Comparison of ENCODE assay signal across 11 cellular contexts in genomic region chr7:73742338-73742752, GRCh38. TPM values are rescaled to one million over a fixed set of nuclear protein-coding genes. Genes with fewer than 3 reads are reported as not detected.
DNase-seq lines count a peak whose midpoint lies in the region; ATAC-seq and TF ChIP-seq lines count a peak whose summit lies in the region.
"Had no signal": no experiment of that assay in that cellular context is flagged by ENCODE, and none has a peak within 500 bp of the region (broad histone marks: within the 10 kb centered on the region; RNA-seq: fewer than 3 reads in every experiment).

No MANE protein-coding gene starts in this region.

- intact Hi-C loops in activated CD4-positive, alpha-beta T cell treated with anti-CD3 and anti-CD28 coated beads for 36 hours (cut with DNase I, micrococcal nuclease) = no loop called here
- intact Hi-C loops in CD14-positive monocyte (cut with micrococcal nuclease) = no loop called here

- CTCF ChIA-PET in HEK293 (lab: Yijun Ruan, JAX) = interaction anchor here (0.6 to 1.1 kb wide), 5 partner anchors 9 to 337 kb away, joined by 3 to 5 read pairs (median 4); no protein-coding TSS in a partner anchor
- CTCF ChIA-PET in activated CD4-positive, alpha-beta T cell treated with anti-CD3 and anti-CD28 coated beads for 36 hours (lab: Charles Lee) = interaction anchor here (1.0 kb wide), 1 partner anchor 77 kb away, joined by 3 read pairs; no protein-coding TSS in a partner anchor

- H3K4me3 Mint-ChIP-seq in progenitor cell of endocrine pancreas (ENCODE audit: low read depth) (peak overlapping the region; percentile 68), CD14-positive monocyte (peak overlapping the region in 1 of 2 donors; percentile 26)
- no peak overlapping the region for H3K4me3 Mint-ChIP-seq in activated CD4-positive, alpha-beta T cell treated with anti-CD3 and anti-CD28 coated beads for 36 hours
- H3K4me3 Mint-ChIP-seq: natural killer cell treated with Interleukin-12 subunit alpha and Interleukin-12 subunit beta and Interleukin-15 and Interleukin-18, amount 100 ng/mL, for 72 hours had no signal

- TF ChIP-seq CTCF in HEK293 (tag by site-specific recombination; IDR thresholded peaks at IDR 0.05) (no peak), progenitor cell of endocrine pancreas (IDR thresholded peaks at IDR 0.05; ENCODE audit: unreplicated experiment) (peak; percentile 34), CD14-positive monocyte (IDR thresholded peaks at IDR 0.05) (no peak)

- no peak overlapping the region; the same call in 1 of the 2 replicates for H3K27ac ChIP-seq in HEK293 (ENCODE audit: extremely low read depth, low read depth, low read length)

- H3K36me3 Mint-ChIP-seq in progenitor cell of endocrine pancreas (ENCODE audit: insufficient read depth) = no peaks in the 10 kb centered on the region
- no peaks in the 10 kb centered on the region for H3K36me3 Mint-ChIP-seq in activated CD4-positive, alpha-beta T cell treated with anti-CD3 and anti-CD28 coated beads for 36 hours (ENCODE audit: low read depth)
- peaks cover 1 to 3% of the 10 kb centered on the region in 2 donors for H3K36me3 Mint-ChIP-seq in CD14-positive monocyte
- H3K36me3 Mint-ChIP-seq: natural killer cell treated with Interleukin-12 subunit alpha and Interleukin-12 subunit beta and Interleukin-15 and Interleukin-18, amount 100 ng/mL, for 72 hours had no signal

- no peaks in the 10 kb centered on the region for H3K9me3 Mint-ChIP-seq in progenitor cell of endocrine pancreas (ENCODE audit: low read depth)
- no peaks in the 10 kb centered on the region for H3K9me3 Mint-ChIP-seq in activated CD4-positive, alpha-beta T cell treated with anti-CD3 and anti-CD28 coated beads for 36 hours (ENCODE audit: low read depth)
- peaks cover 0 to 2% (median 0%) of the 10 kb centered on the region in 7 donors for H3K9me3 Mint-ChIP-seq in CD14-positive monocyte
- H3K9me3 Mint-ChIP-seq: natural killer cell treated with Interleukin-12 subunit alpha and Interleukin-12 subunit beta and Interleukin-15 and Interleukin-18, amount 100 ng/mL, for 72 hours had no signal

- H3K4me1 ChIP-seq in HEK293 (ENCODE audit: control insufficient read depth, insufficient read depth, low read length) (peaks cover 8% of the 10 kb centered on the region), NT2/D1 (ENCODE audit: insufficient read depth, insufficient read length) (peaks cover 7% of the 10 kb centered on the region)

- POLR2A ChIA-PET in HEK293 (lab: Yijun Ruan, JAX) = interaction anchor here (0.6 to 1.3 kb wide), 2 partner anchors 17 to 28 kb away, joined by 3 to 5 read pairs; partner anchors contain the start of gene CLDN3
- POLR2A ChIA-PET in activated CD4-positive, alpha-beta T cell treated with anti-CD3 and anti-CD28 coated beads for 36 hours (lab: Charles Lee) = no interaction called here

- H3K36me3 ChIP-seq in HEK293 (ENCODE audit: control insufficient read depth in 2 of 2, insufficient read depth in 1 of 2, low read length in 2 of 2) (peaks cover 0 to 5% of the 10 kb centered on the region in 2 experiments; a peak in 2 of 3 replicates), NT2/D1 (ENCODE audit: insufficient read depth, insufficient read length, low read length) (peaks cover 4% of the 10 kb centered on the region)

- DNase-seq in NT2/D1 (ENCODE audit: low read depth, low spot score) (no peak), progenitor cell of endocrine pancreas (ENCODE audit: low spot score, unreplicated experiment) (peak; percentile 65), occipital lobe (lab: John Stamatoyannopoulos, UW) (no peak), CD14-positive monocyte (ENCODE audit: low spot score) (no peak), C1 segment of cervical spinal cord (lab: John Stamatoyannopoulos, UW) (no peak)
- DNase-seq in activated CD4-positive, alpha-beta T cell treated with anti-CD3 and anti-CD28 coated beads for 36 hours = no peak
- DNase-seq: activated T-cell treated with anti-CD3 and anti-CD28 coated beads, Interleukin-2, amount 50 U/mL, for 48 hours; central memory CD4-positive, alpha-beta T cell had no signal

- peak overlapping the region; percentile 72 for H3K9ac ChIP-seq in NT2/D1 (ENCODE audit: insufficient read length, low read depth)

- H3K27ac Mint-ChIP-seq in progenitor cell of endocrine pancreas (peak overlapping the region; percentile 100), CD14-positive monocyte (no peak overlapping the region)
- H3K27ac Mint-ChIP-seq in activated CD4-positive, alpha-beta T cell treated with anti-CD3 and anti-CD28 coated beads for 36 hours = no peak overlapping the region
- H3K27ac Mint-ChIP-seq: natural killer cell treated with Interleukin-12 subunit alpha and Interleukin-12 subunit beta and Interleukin-15 and Interleukin-18, amount 100 ng/mL, for 72 hours had no signal

- H3K4me3 ChIP-seq in HEK293 (ENCODE audit: low read depth, low read length) (no peak overlapping the region), NT2/D1 (ENCODE audit: insufficient read length, low read depth) (no peak overlapping the region), iPS-18c (ENCODE audit: insufficient read depth, low read depth, low read length) (peak overlapping the region; percentile 44)

- no peaks in the 10 kb centered on the region for H3K9me3 ChIP-seq in HEK293 (ENCODE audit: control insufficient read depth, insufficient read depth, low read depth, low read length)
- no peaks in the 10 kb centered on the region for H3K9me3 ChIP-seq in NT2/D1 (ENCODE audit: insufficient read depth, low read length)
- no peaks in the 10 kb centered on the region for H3K9me3 ChIP-seq in iPS-18c (ENCODE audit: control insufficient read depth, insufficient read depth, low read length)

- H3K27me3 ChIP-seq in NT2/D1 (ENCODE audit: insufficient read depth, insufficient read length) = peaks cover 4% of the 10 kb centered on the region

- ATAC-seq in activated CD4-positive, alpha-beta T cell treated with anti-CD3 and anti-CD28 coated beads for 36 hours = no peak
- ATAC-seq: natural killer cell treated with Interleukin-12 subunit alpha and Interleukin-12 subunit beta and Interleukin-15 and Interleukin-18, amount 100 ng/mL, for 72 hours had no signal

- H3K4me1 Mint-ChIP-seq in progenitor cell of endocrine pancreas (ENCODE audit: low read depth) (peaks cover 46% of the 10 kb centered on the region), CD14-positive monocyte (peaks cover 9% of the 10 kb centered on the region)
- peaks cover 9% of the 10 kb centered on the region for H3K4me1 Mint-ChIP-seq in activated CD4-positive, alpha-beta T cell treated with anti-CD3 and anti-CD28 coated beads for 36 hours

- H3K27me3 Mint-ChIP-seq in progenitor cell of endocrine pancreas (no peaks in the 10 kb centered on the region), CD14-positive monocyte (ENCODE audit: low read depth in 3 of 3) (peaks cover 17 to 36% (median 27%) of the 10 kb centered on the region in 3 donors)
- no peaks in the 10 kb centered on the region for H3K27me3 Mint-ChIP-seq in activated CD4-positive, alpha-beta T cell treated with anti-CD3 and anti-CD28 coated beads for 36 hours

TF ChIP-seq in HEK293, 187 proteins besides CTCF, POLR2A, EP300 and RAD21:
- TF ChIP-seq ZNF747 (tag by site-specific recombination; IDR thresholded peaks at IDR 0.05) = no peak
- peak; percentile 28; the same call in 1 of the 2 replicates for TF ChIP-seq PRDM1 (tag by site-specific recombination; IDR thresholded peaks at IDR 0.05)
- TF ChIP-seq ZBTB20 (tag by site-specific recombination; IDR thresholded peaks at IDR 0.05) = peak; percentile 91

RNA-seq across cellular contexts. Expression of gene ABHD11, which starts 3.7 kb away (rescaled TPM):
- total RNA-seq in progenitor cell of endocrine pancreas (62.9 and 69.7 TPM in 2 replicates), occipital lobe (4.2 TPM)
- 10 to 100 TPM; 14.4 to 17.8 TPM for total RNA-seq in activated CD4-positive, alpha-beta T cell treated with anti-CD3 and anti-CD28 coated beads for 36 hours
- 10 to 100 TPM; 20.3 to 22.1 TPM for polyA plus RNA-seq in CD14-positive monocyte

RNA-seq across cellular contexts. Expression of gene STX1A, which starts 22.9 kb away (rescaled TPM):
- 40.9 and 46.6 TPM in 2 replicates for total RNA-seq in progenitor cell of endocrine pancreas
- 49.8 TPM for total RNA-seq in occipital lobe
- 10 to 100 TPM; 16.6 to 16.8 TPM for total RNA-seq in activated CD4-positive, alpha-beta T cell treated with anti-CD3 and anti-CD28 coated beads for 36 hours
- under 1 TPM; 0.27 to 0.37 TPM for polyA plus RNA-seq in CD14-positive monocyte

RNA-seq across cellular contexts. Expression of gene CLDN3, which starts 27.7 kb away (rescaled TPM):
- 49.0 and 49.9 TPM in 2 replicates for total RNA-seq in progenitor cell of endocrine pancreas
- total RNA-seq in occipital lobe = not detected
- not detected for total RNA-seq in activated CD4-positive, alpha-beta T cell treated with anti-CD3 and anti-CD28 coated beads for 36 hours
- not detected for polyA plus RNA-seq in CD14-positive monocyte
- total RNA-seq: natural killer cell treated with Interleukin-12 subunit alpha and Interleukin-12 subunit beta and Interleukin-15 and Interleukin-18, amount 100 ng/mL, for 72 hours had no signal

RNA-seq across cellular contexts. Expression of gene BUD23, which starts 58.9 kb away (rescaled TPM):
- total RNA-seq in progenitor cell of endocrine pancreas (57.9 and 58.8 TPM in 2 replicates), occipital lobe (23.7 TPM)
- 10 to 100 TPM; 71.4 to 95.5 TPM for total RNA-seq in activated CD4-positive, alpha-beta T cell treated with anti-CD3 and anti-CD28 coated beads for 36 hours
- 10 to 100 TPM; 44.5 to 51.9 TPM for polyA plus RNA-seq in CD14-positive monocyte

RNA-seq across cellular contexts. Expression of gene DNAJC30, which starts 59.1 kb away (rescaled TPM):
- 10.4 and 11.1 TPM in 2 replicates for total RNA-seq in progenitor cell of endocrine pancreas
- 3.1 TPM for total RNA-seq in occipital lobe
- total RNA-seq in activated CD4-positive, alpha-beta T cell treated with anti-CD3 and anti-CD28 coated beads for 36 hours = 1 to 10 TPM; 6.9 to 7.8 TPM
- polyA plus RNA-seq in CD14-positive monocyte = 1 to 10 TPM; 3.2 to 5.2 TPM

Comparison
In these comparisons a context has a peak if more than half of its experiments do, and no peak if none do; other contexts are left out.
1. RNA of gene CLDN3, which starts 27.7 kb away (total RNA-seq): 49.0 to 49.9 TPM in progenitor cell of endocrine pancreas; not detected in occipital lobe (single experiment) and not detected in activated CD4-positive, alpha-beta T cell treated with anti-CD3 and anti-CD28 coated beads for 36 hours; every median in the first group is over 10 times any median in the second.